8 cellular contexts compared by ENCODE assay signal in the genomic region with DNA sequence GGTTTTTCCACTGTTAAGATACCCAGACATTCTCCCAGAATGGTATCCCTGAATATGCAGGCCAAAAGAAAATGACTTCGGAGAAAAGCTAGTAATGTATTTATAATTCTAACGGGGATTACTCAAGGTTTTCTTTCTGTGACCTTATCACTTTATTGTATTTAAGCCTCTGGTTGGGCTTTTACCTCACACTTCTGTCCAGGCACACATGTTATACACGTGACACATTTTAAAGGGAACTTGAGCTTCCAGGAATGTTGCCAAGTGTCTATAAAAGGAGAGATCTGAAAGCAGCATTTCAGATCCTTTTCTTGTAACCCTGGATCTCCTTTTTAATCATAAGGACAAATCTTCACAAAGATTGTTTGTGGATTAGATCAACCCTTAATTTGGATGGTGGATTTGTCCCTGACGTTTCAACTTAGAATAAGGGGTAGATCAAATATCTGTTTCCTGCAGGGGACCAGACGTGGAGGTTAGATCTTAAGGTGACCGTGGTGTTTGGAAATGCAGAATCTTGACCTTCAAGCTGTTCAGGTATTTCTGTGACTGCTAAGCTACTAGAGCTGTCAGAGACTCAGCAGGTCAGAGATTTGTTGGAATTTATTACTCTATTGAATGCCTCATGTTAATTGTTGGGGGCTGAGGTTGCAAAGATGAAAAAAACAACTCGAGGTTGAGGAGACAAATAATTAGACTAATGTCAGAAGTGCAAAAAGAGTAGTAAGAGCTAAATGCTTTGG. TPM values are rescaled to one million over a fixed set of nuclear protein-coding genes. Genes with fewer than 3 reads are reported as not detected.
DNase-seq lines count a peak whose midpoint lies in the region; ATAC-seq and TF ChIP-seq lines count a peak whose summit lies in the region.

No MANE protein-coding gene starts in this region.

- POLR2A ChIA-PET in A673 (lab: Charles Lee; ENCODE audit: low non-redundant PET), result no interaction called here

- peaks cover 29% of the 10 kb centered on the region for H3K4me1 Mint-ChIP-seq in osteocyte (ENCODE audit: unreplicated experiment)

- no peaks in the 10 kb centered on the region for H3K36me3 Mint-ChIP-seq in osteocyte (ENCODE audit: unreplicated experiment)

- no peak for ATAC-seq in GM21619 (IDR thresholded peaks at IDR 0.05; ENCODE audit: unreplicated experiment)
- ATAC-seq in HG02678 (IDR thresholded peaks at IDR 0.05; ENCODE audit: unreplicated experiment), result no peak

- peak overlapping the region; percentile 91 for H3K9ac ChIP-seq in GM23248

- peaks cover 17% of the 10 kb centered on the region for H3K4me1 ChIP-seq in A673 (ENCODE audit: insufficient read depth, low read length, poor library complexity, severe bottlenecking)
- H3K4me1 ChIP-seq in GM23248 (ENCODE audit: insufficient read depth), result peaks cover 18% of the 10 kb centered on the region

- no peaks in the 10 kb centered on the region for H4K20me1 ChIP-seq in GM23248 (ENCODE audit: insufficient read depth)

- DNase-seq in A673 (ENCODE audit: low spot score) (peak; percentile 59), GM23248 (peak; percentile 86), RPMI8226 (peak; percentile 58), epidermal melanocyte (ENCODE audit: insufficient read length, low spot score) (peak; percentile 48), osteocyte (ENCODE audit: extremely low spot score, unreplicated experiment) (no peak), DMS114 treated with DMSO at 0.1 percent for 48 hours (lab: John Stamatoyannopoulos, UW; ENCODE audit: unreplicated experiment) (no peak)

- TF ChIP-seq CTCF in A673 (conservative IDR thresholded peaks at IDR 0.05; ENCODE audit: low read depth, low read length), result no peak
- no peak for TF ChIP-seq CTCF in osteocyte (IDR thresholded peaks at IDR 0.05)

- H3K9me3 ChIP-seq in A673 (ENCODE audit: low read depth, low read length, poor library complexity, severe bottlenecking), result no peaks in the 10 kb centered on the region
- H3K9me3 ChIP-seq in GM23248 (ENCODE audit: low read depth), result no peaks in the 10 kb centered on the region

- CTCF ChIA-PET in A673 (lab: Charles Lee), result interaction anchor here (0.9 to 2.0 kb wide), 3 partner anchors 52 to 227 kb away, joined by 3 to 5 read pairs (median 4); no protein-coding TSS in a partner anchor

- TSS peak; percentile 37 for BruUV-seq in A673 (replicated peaks; lab: Mats Ljungman, UMichigan)

- H3K36me3 ChIP-seq in A673 (ENCODE audit: insufficient read depth, low read length, poor library complexity, severe bottlenecking) (no peaks in the 10 kb centered on the region), GM23248 (ENCODE audit: low read depth) (no peaks in the 10 kb centered on the region)

- WGBS in GM23248 (ENCODE audit: low coverage in 1 of 2, low lambda C conversion rate in 2 of 2, missing lambda C conversion rate in 2 of 2), 2 experiments, result 18 to 21% methylated on average over 7 of the region's 7 CpGs

- no peaks in the 10 kb centered on the region for H3K9me2 ChIP-seq in GM23248 (ENCODE audit: insufficient read depth)

- H3K9me3 Mint-ChIP-seq in osteocyte (ENCODE audit: unreplicated experiment), result no peaks in the 10 kb centered on the region

- peaks cover 16% of the 10 kb centered on the region for H3F3A ChIP-seq in GM23248 (ENCODE audit: insufficient read depth)

- peak overlapping the region; percentile 84 for H3K4me3 ChIP-seq in A673 (ENCODE audit: low read depth, low read length, poor library complexity, severe bottlenecking)
- peak overlapping the region; percentile 88 for H3K4me3 ChIP-seq in GM23248

- peak overlapping the region; percentile 96 for H3K4me2 ChIP-seq in GM23248 (ENCODE audit: unreplicated experiment)

- H3K27ac ChIP-seq in A673 (ENCODE audit: low read depth, low read length, poor library complexity, severe bottlenecking), result peak overlapping the region; percentile 91
- H3K27ac ChIP-seq in GM23248, result peak overlapping the region; percentile 64

- no peaks in the 10 kb centered on the region for H3K27me3 ChIP-seq in A673 (replicated peaks; ENCODE audit: insufficient read depth, low read depth, low read length, poor library complexity)
- H3K27me3 ChIP-seq in GM23248 (replicated peaks; ENCODE audit: insufficient read depth), result no peaks in the 10 kb centered on the region

- no peaks in the 10 kb centered on the region for H3K27me3 Mint-ChIP-seq in osteocyte (ENCODE audit: unreplicated experiment)

- H2AFZ ChIP-seq in GM23248, result peak overlapping the region; percentile 93; the same call in 1 of the 2 replicates

- intact Hi-C loops in A673 (cut with micrococcal nuclease; ENCODE audit: unreplicated experiment), result no loop called here

- peaks cover 44% of the 10 kb centered on the region for H3K79me2 ChIP-seq in GM23248 (ENCODE audit: insufficient read depth)

- peak overlapping the region; percentile 97 for H3K27ac Mint-ChIP-seq in osteocyte (ENCODE audit: unreplicated experiment)

- in situ Hi-C loops in GM23248 (cut with MboI), result loop anchor here (25.0 kb wide), 1 partner anchor 387 kb away; no protein-coding TSS in a partner anchor

- peak overlapping the region; percentile 99 for H3K4me3 Mint-ChIP-seq in osteocyte (ENCODE audit: unreplicated experiment)

RNA-seq across cellular contexts. Expression of a gene that starts 1.5 kb away (rescaled TPM):
- total RNA-seq in A673 (2021) (24.8 and 31.1 TPM in 2 replicates), osteocyte (12.4 and 12.7 TPM in 2 replicates)
- total RNA-seq in GM23248 (2014; rRNA removed; shearing (Covaris generic)), result 10.8 and 14.4 TPM in 2 replicates
- polyA plus RNA-seq in GM23248 (2016; fragmentation: Nextera tagmentation; extraction: Ambion mirVana), result 5.5 and 5.6 TPM in 2 replicates

RNA-seq across cellular contexts. Expression of a gene that starts 42.0 kb away (rescaled TPM):
- 0.09 and 0.60 TPM in 2 replicates for total RNA-seq in A673 (2021)
- not detected in 2 replicates for total RNA-seq in GM23248 (2014; rRNA removed; shearing (Covaris generic))
- not detected in 2 replicates for polyA plus RNA-seq in GM23248 (2016; fragmentation: Nextera tagmentation; extraction: Ambion mirVana)
- total RNA-seq in osteocyte, result 0.10 and 0.16 TPM in 2 replicates

Comparison
In these comparisons a context has a peak if more than half of its experiments do, and no peak if none do; other contexts are left out.
1. DNase-seq: peak in A673 (single experiment), GM23248 (single experiment), RPMI8226 (single experiment) and epidermal melanocyte (single experiment); none in osteocyte (single experiment) and DMS114 treated with DMSO at 0.1 percent for 48 hours (single experiment).